ENCODE assay signal across 1 cellular context in the genomic region with DNA sequence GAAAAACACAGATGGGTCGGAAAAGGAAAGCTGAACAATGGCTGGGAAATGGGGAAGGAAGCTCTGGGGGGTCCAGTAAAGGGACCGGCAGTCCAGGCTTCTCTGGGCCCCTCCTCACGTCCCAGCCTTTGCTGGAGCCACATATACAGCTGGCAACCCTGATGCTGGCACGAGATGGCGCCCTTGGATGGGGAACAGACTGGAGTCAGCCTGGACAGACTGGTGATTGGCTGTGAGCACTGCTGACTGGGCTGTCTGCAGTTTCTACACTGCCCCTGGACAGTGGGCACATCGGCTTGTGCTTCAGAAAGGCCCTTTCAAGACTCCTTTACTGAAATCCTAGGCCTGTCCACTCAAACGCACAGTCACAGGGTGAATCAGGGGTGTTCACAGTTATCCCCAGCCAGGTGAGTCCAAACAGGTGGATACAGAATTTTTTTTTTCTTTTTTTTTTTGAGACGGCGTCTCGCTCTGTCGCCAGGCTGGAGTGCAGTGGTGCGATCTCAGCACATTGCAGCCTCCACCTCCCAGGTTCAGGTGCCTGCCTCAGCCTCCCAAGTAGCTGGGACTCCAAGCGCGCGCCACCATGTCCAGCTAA.
TF ChIP-seq lines count a peak whose summit lies in the region.

No MANE protein-coding gene starts in this region.

TF ChIP-seq in GM12878, 131 proteins besides CTCF, POLR2A, EP300 and RAD21 (continued from another document):
- TF ChIP-seq, protein P1, sequence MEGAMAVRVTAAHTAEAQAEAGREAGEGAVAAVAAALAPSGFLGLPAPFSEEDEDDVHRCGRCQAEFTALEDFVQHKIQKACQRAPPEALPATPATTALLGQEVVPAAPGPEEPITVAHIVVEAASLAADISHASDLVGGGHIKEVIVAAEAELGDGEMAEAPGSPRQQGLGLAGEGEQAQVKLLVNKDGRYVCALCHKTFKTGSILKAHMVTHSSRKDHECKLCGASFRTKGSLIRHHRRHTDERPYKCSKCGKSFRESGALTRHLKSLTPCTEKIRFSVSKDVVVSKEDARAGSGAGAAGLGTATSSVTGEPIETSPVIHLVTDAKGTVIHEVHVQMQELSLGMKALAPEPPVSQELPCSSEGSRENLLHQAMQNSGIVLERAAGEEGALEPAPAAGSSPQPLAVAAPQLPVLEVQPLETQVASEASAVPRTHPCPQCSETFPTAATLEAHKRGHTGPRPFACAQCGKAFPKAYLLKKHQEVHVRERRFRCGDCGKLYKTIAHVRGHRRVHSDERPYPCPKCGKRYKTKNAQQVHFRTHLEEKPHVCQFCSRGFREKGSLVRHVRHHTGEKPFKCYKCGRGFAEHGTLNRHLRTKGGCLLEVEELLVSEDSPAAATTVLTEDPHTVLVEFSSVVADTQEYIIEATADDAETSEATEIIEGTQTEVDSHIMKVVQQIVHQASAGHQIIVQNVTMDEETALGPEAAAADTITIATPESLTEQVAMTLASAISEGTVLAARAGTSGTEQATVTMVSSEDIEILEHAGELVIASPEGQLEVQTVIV (IDR thresholded peaks at IDR 0.05; ENCODE audit: borderline replicate concordance, partially characterized antibody): no peak
- TF ChIP-seq IKZF2 (IDR thresholded peaks at IDR 0.05) (no peak), ASH2L (IDR thresholded peaks at IDR 0.05; ENCODE audit: borderline replicate concordance, low read depth) (no peak), YBX1 (IDR thresholded peaks at IDR 0.05) (no peak), SMC3 (IDR thresholded peaks at IDR 0.05; ENCODE audit: borderline replicate concordance, low read length) (peak; percentile 87), MEF2B (IDR thresholded peaks at IDR 0.05; ENCODE audit: partially characterized antibody, poor library complexity, severe bottlenecking) (no peak), CEBPB (IDR thresholded peaks at IDR 0.05; ENCODE audit: borderline replicate concordance in 1 of 2, low read depth in 2 of 2, low read length in 2 of 2) (no peak)
